In the genomic region with DNA sequence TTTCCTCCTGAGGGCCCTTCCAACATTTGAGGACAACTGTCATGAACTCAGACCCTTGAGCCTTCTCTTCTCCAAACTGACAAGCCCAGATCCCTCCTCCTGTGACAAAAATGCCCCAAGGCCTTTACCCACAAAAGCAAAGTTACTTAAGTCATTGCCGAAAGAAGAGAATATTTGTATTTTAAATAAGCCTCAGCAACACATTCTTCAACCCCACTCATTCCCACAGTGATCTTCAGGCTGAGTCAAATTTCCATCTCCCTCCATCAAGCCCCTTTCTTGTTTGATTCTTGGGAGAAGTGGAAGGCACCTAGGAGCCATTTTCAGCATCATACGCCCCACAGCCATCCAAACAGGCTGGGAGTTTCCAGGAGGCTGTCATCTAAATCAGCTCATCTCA, we compare ENCODE assay signal across 7 cellular contexts.
"Had no signal": no experiment of that assay in that cellular context is flagged by ENCODE, and none has a peak within 500 bp of the region (broad histone marks: within the 10 kb centered on the region; RNA-seq: fewer than 3 reads in every experiment).

No MANE protein-coding gene starts in this region.

- H3K4me3 Mint-ChIP-seq: HFFc6, IgD-negative memory B cell had no signal

- H2AFZ ChIP-seq: GM23248 had no signal

- H3K27ac ChIP-seq: GM23248 had no signal

- H3K27me3 Mint-ChIP-seq: IgD-negative memory B cell had no signal

- H3K36me3 Mint-ChIP-seq: IgD-negative memory B cell had no signal

- FAIRE-seq: HTR-8/SVneo had no signal

- H3K27ac Mint-ChIP-seq: HFFc6, IgD-negative memory B cell had no signal

- DNase-seq: GM23248, GOT3, H7, HFFc6 had no signal

- H3K4me1 ChIP-seq: HAP-1 had no signal

- H3K4me3 ChIP-seq: GM23248, HAP-1 had no signal

- H3K4me1 Mint-ChIP-seq: IgD-negative memory B cell had no signal

- H3K36me3 ChIP-seq: HAP-1 had no signal

- H3K9me3 ChIP-seq: HAP-1 had no signal
